In the genomic region with DNA sequence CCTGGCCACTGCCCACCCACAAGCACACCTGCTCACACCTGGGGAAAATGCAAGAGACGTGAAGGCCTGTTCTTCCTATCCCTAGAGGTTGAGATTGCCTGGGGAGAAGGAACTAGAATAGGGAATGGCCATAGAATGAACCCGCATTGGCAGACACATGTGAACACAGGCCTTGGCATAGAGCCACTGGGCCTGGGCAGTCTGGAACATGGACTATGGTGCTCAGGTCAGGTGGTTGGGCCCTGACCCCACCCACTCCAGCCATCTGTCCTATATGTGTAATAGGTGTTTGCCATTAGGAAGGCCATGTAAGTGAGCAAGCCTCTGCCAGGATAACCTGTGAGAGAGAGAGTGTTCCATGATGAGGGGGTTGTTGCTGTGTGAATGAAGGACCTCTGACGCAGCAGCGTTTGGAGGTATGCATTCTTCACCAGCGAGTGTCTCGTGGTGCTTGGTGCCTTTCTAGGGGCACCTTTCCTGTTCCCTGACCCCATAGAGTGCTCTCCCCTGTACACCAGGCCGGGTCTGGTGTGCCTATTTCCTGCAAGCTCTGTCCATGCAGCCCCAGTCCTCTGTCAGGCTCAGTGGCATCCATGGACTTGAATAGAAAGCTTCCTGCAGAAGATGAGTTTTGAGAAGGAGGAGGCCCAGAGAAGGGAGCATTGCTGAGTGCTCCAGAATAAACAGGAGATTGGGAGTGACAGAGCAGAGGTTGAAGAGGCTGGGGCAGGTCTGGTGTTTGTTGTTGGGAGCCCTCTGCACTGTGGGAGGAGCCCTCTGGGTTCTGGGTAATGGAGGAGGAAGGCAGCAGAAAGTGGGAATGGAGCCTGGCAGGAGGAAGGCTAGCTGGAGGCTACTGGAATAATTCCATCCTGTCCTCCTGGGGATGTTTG, we compare ENCODE assay signal across 14 cellular contexts. TPM values are rescaled to one million over a fixed set of nuclear protein-coding genes. Genes with fewer than 3 reads are reported as not detected.
DNase-seq lines count a peak whose midpoint lies in the region; ATAC-seq and TF ChIP-seq lines count a peak whose summit lies in the region.
"Had no signal": no experiment of that assay in that cellular context is flagged by ENCODE, and none has a peak within 500 bp of the region (broad histone marks: within the 10 kb centered on the region; RNA-seq: fewer than 3 reads in every experiment).

No MANE protein-coding gene starts in this region.

- CTCF ChIA-PET in activated naive CD4-positive, alpha-beta T cell treated with anti-CD3 and anti-CD28 coated beads for 36 hours (lab: Charles Lee): interaction anchor here (1.0 to 4.7 kb wide), 4 partner anchors 28 to 125 kb away, joined by 3 to 25 read pairs (median 4); partner anchors contain the start of gene NRN1L
- CTCF ChIA-PET in activated CD8-positive, alpha-beta T cell treated with anti-CD3 and anti-CD28 coated beads for 36 hours (lab: Charles Lee): interaction anchor here (1.8 kb wide), 1 partner anchor 32 kb away, joined by 8 read pairs; no protein-coding TSS in a partner anchor

- no peak overlapping the region for H3K4me3 Mint-ChIP-seq in activated naive CD4-positive, alpha-beta T cell treated with anti-CD3 and anti-CD28 coated beads for 36 hours
- no peak overlapping the region for H3K4me3 Mint-ChIP-seq in activated CD8-positive, alpha-beta T cell treated with anti-CD3 and anti-CD28 coated beads for 36 hours

- peak overlapping the region; percentile 82 for H3K27ac ChIP-seq in temporal lobe (ENCODE audit: low read depth, low read length)

- H3K4me1 Mint-ChIP-seq in activated naive CD4-positive, alpha-beta T cell treated with anti-CD3 and anti-CD28 coated beads for 36 hours (ENCODE audit: low read depth): peaks cover 28% of the 10 kb centered on the region
- peaks cover 20% of the 10 kb centered on the region for H3K4me1 Mint-ChIP-seq in activated CD8-positive, alpha-beta T cell treated with anti-CD3 and anti-CD28 coated beads for 36 hours (ENCODE audit: low read depth)

- peak overlapping the region; percentile 27 for H3K27ac Mint-ChIP-seq in activated naive CD4-positive, alpha-beta T cell treated with anti-CD3 and anti-CD28 coated beads for 36 hours
- peak overlapping the region; percentile 25 for H3K27ac Mint-ChIP-seq in activated CD8-positive, alpha-beta T cell treated with anti-CD3 and anti-CD28 coated beads for 36 hours

- DNase-seq in activated naive CD4-positive, alpha-beta T cell treated with anti-CD3 and anti-CD28 coated beads for 36 hours: no peak
- no peak for DNase-seq in activated naive CD4-positive, alpha-beta T cell treated with Interleukin-2 at 50 U/mL for 16 hours
- no peak for DNase-seq in activated CD8-positive, alpha-beta T cell treated with anti-CD3 and anti-CD28 coated beads for 36 hours
- DNase-seq in left colon: peak; percentile 62 to 65
- no peak for DNase-seq in retina
- DNase-seq in RPMI8226: no peak
- DNase-seq: activated CD4-positive, alpha-beta T cell treated with anti-CD3 and anti-CD28 coated beads, Interleukin-2, amount 50 U/mL, for 1 hour; effector memory CD4-positive, alpha-beta T cell; Karpas-422; NCI-H2081 treated with DMSO at 0.1 percent for 48 hours; stimulated activated CD4-positive, alpha-beta T cell treated with anti-CD3 and anti-CD28 coated beads, Interleukin-15, amount 100 ng/mL, for 24 hours had no signal

- intact Hi-C loops in activated naive CD4-positive, alpha-beta T cell treated with anti-CD3 and anti-CD28 coated beads for 36 hours (cut with micrococcal nuclease): loop anchor here (5.0 kb wide), 1 partner anchor 354 kb away; the partner anchor contains the start of gene CTCF
- intact Hi-C loops in activated CD8-positive, alpha-beta T cell treated with anti-CD3 and anti-CD28 coated beads for 36 hours (cut with micrococcal nuclease): no loop called here
- intact Hi-C loops in left colon (cut with DNase I, micrococcal nuclease): no loop called here

- TF ChIP-seq CTCF in activated CD8-positive, alpha-beta T cell treated with anti-CD3 and anti-CD28 coated beads for 36 hours (IDR thresholded peaks at IDR 0.05): no peak

- H3K9me3 Mint-ChIP-seq in activated naive CD4-positive, alpha-beta T cell treated with anti-CD3 and anti-CD28 coated beads for 36 hours: no peaks in the 10 kb centered on the region
- no peaks in the 10 kb centered on the region for H3K9me3 Mint-ChIP-seq in activated CD8-positive, alpha-beta T cell treated with anti-CD3 and anti-CD28 coated beads for 36 hours

- POLR2A ChIA-PET in activated CD8-positive, alpha-beta T cell treated with anti-CD3 and anti-CD28 coated beads for 36 hours (lab: Charles Lee): interaction anchor here (1.2 to 1.4 kb wide), 2 partner anchors 9 to 307 kb away, joined by 3 to 6 read pairs; no protein-coding TSS in a partner anchor

- no peak for ATAC-seq in activated CD8-positive, alpha-beta T cell treated with anti-CD3 and anti-CD28 coated beads for 36 hours
- ATAC-seq in left colon (peak; percentile 95), GM19463 (IDR thresholded peaks at IDR 0.05; ENCODE audit: unreplicated experiment) (no peak)

- no peaks in the 10 kb centered on the region for H3K27me3 Mint-ChIP-seq in activated naive CD4-positive, alpha-beta T cell treated with anti-CD3 and anti-CD28 coated beads for 36 hours (ENCODE audit: low read depth)
- H3K27me3 Mint-ChIP-seq in activated CD8-positive, alpha-beta T cell treated with anti-CD3 and anti-CD28 coated beads for 36 hours: no peaks in the 10 kb centered on the region

- H3K36me3 Mint-ChIP-seq in activated naive CD4-positive, alpha-beta T cell treated with anti-CD3 and anti-CD28 coated beads for 36 hours (ENCODE audit: low read depth): peaks cover 2% of the 10 kb centered on the region
- H3K36me3 Mint-ChIP-seq in activated CD8-positive, alpha-beta T cell treated with anti-CD3 and anti-CD28 coated beads for 36 hours (ENCODE audit: low read depth): peaks cover 2% of the 10 kb centered on the region

RNA-seq across cellular contexts. Expression of gene CTRL, which starts 15.6 kb away (rescaled TPM):
- 1 to 10 TPM; 1.5 to 1.8 TPM for total RNA-seq in activated naive CD4-positive, alpha-beta T cell treated with anti-CD3 and anti-CD28 coated beads for 36 hours
- total RNA-seq in activated CD8-positive, alpha-beta T cell treated with anti-CD3 and anti-CD28 coated beads for 36 hours: 1 to 10 TPM; 3.8 to 3.9 TPM
- total RNA-seq in left colon (1 to 10 TPM in 1 of 2 donors, under 1 TPM in 1; 0.89 to 1.9 TPM), temporal lobe (3.4 TPM)

RNA-seq across cellular contexts. Expression of gene PSMB10, which starts 20.6 kb away (rescaled TPM):
- total RNA-seq in activated naive CD4-positive, alpha-beta T cell treated with anti-CD3 and anti-CD28 coated beads for 36 hours: 100 to 1,000 TPM; 138 to 147 TPM
- 100 to 1,000 TPM; 205 to 206 TPM for total RNA-seq in activated CD8-positive, alpha-beta T cell treated with anti-CD3 and anti-CD28 coated beads for 36 hours
- total RNA-seq in left colon (100 to 1,000 TPM; 114 to 164 TPM), temporal lobe (11.3 TPM)

RNA-seq across cellular contexts. Expression of gene PSKH1, which starts 23.0 kb away (rescaled TPM):
- 1 to 10 TPM; 7.1 to 8.0 TPM for total RNA-seq in activated naive CD4-positive, alpha-beta T cell treated with anti-CD3 and anti-CD28 coated beads for 36 hours
- 1 to 10 TPM; 8.4 to 8.5 TPM for total RNA-seq in activated CD8-positive, alpha-beta T cell treated with anti-CD3 and anti-CD28 coated beads for 36 hours
- total RNA-seq in left colon (10 to 100 TPM; 31.7 to 36.6 TPM), temporal lobe (5.9 TPM)

RNA-seq across cellular contexts. Expression of gene LCAT, which starts 27.8 kb away (rescaled TPM):
- total RNA-seq in activated naive CD4-positive, alpha-beta T cell treated with anti-CD3 and anti-CD28 coated beads for 36 hours: 10 to 100 TPM in 1 of 2 experiments, 1 to 10 TPM in 1; 9.1 to 10.0 TPM
- 10 to 100 TPM; 10.6 to 14.3 TPM for total RNA-seq in activated CD8-positive, alpha-beta T cell treated with anti-CD3 and anti-CD28 coated beads for 36 hours
- total RNA-seq in left colon (1 to 10 TPM; 2.3 to 5.0 TPM), temporal lobe (1.2 TPM)

RNA-seq across cellular contexts. Expression of gene NRN1L, which starts 31.4 kb away (rescaled TPM):
- not detected for total RNA-seq in activated naive CD4-positive, alpha-beta T cell treated with anti-CD3 and anti-CD28 coated beads for 36 hours
- total RNA-seq in activated CD8-positive, alpha-beta T cell treated with anti-CD3 and anti-CD28 coated beads for 36 hours: under 1 TPM in 1 of 2 experiments, not detected in 1; 0.83 TPM
- total RNA-seq in left colon: under 1 TPM in 1 of 2 donors, not detected in 1; 0.67 TPM
- total RNA-seq in temporal lobe: not detected
- total RNA-seq: Daoy had no signal

Comparison
In these comparisons a context has a peak if more than half of its experiments do, and no peak if none do; other contexts are left out.
1. DNase-seq: peak in left colon (2 of 2); none in activated naive CD4-positive, alpha-beta T cell treated with anti-CD3 and anti-CD28 coated beads for 36 hours (single experiment), activated naive CD4-positive, alpha-beta T cell treated with Interleukin-2 at 50 U/mL for 16 hours (single experiment), activated CD8-positive, alpha-beta T cell treated with anti-CD3 and anti-CD28 coated beads for 36 hours (single experiment), retina (single experiment) and RPMI8226 (single experiment).